Comparison of ENCODE assay signal across 17 cellular contexts in the genomic region with DNA sequence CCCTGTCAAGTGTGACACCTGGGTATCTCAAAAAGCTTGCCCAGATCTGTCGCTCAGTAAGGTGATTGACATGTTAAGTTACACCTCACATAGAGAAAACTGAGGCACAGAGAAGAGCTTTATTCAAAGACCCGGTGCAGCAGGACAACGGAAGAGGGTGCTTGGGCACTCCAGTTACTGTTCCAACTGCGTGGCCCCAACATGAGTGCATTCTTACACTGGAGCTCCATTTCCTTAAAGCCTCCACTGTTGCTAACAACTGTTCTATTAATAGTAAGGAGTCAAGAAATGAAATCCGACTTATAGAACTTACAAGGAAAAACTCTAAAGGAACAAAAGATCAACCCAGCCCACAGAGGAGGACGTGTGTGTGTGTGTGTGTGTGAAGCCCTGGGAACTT. TPM values are rescaled to one million over a fixed set of nuclear protein-coding genes. Genes with fewer than 3 reads are reported as not detected.
A peak's percentile ranks its signal among the peaks of the same experiment; 100 is the strongest.
DNase-seq lines count a peak whose midpoint lies in the region; ATAC-seq and TF ChIP-seq lines count a peak whose summit lies in the region.
"Had no signal": no experiment of that assay in that cellular context is flagged by ENCODE, and none has a peak within 500 bp of the region (broad histone marks: within the 10 kb centered on the region; RNA-seq: fewer than 3 reads in every experiment).

No MANE protein-coding gene starts in this region.

- H3K36me3 Mint-ChIP-seq in chondrocyte (ENCODE audit: low read depth) = peaks cover 14% of the 10 kb centered on the region
- H3K36me3 Mint-ChIP-seq in CD4-positive, alpha-beta memory T cell = no peaks in the 10 kb centered on the region
- H3K36me3 Mint-ChIP-seq: CD8-positive, alpha-beta memory T cell had no signal

- H2AFZ ChIP-seq in mesenchymal stem cell (ENCODE audit: low read depth, low read length) = no peak overlapping the region

- H3K4me1 ChIP-seq in mesenchymal stem cell (ENCODE audit: control insufficient read depth, insufficient read depth, low read depth, low read length) = peaks cover 4% of the 10 kb centered on the region
- H3K4me1 ChIP-seq in CD4-positive, alpha-beta memory T cell (ENCODE audit: insufficient read depth, low read length) = no peaks in the 10 kb centered on the region

- CTCF ChIA-PET in CD4-positive, alpha-beta memory T cell (lab: Charles Lee; ENCODE audit: partially characterized antibody) = no interaction called here

- H3K4me1 Mint-ChIP-seq in chondrocyte (ENCODE audit: low read depth) = peaks cover 41% of the 10 kb centered on the region
- H3K4me1 Mint-ChIP-seq in CD4-positive, alpha-beta memory T cell = no peaks in the 10 kb centered on the region
- H3K4me1 Mint-ChIP-seq: B cell; CD8-positive, alpha-beta memory T cell had no signal

- no peak overlapping the region for H4K91ac ChIP-seq in mesenchymal stem cell (ENCODE audit: low read length)

- intact Hi-C loops in CD4-positive, alpha-beta memory T cell (cut with micrococcal nuclease) = no loop called here

- POLR2A ChIA-PET in CD4-positive, alpha-beta memory T cell (lab: Charles Lee; ENCODE audit: partially characterized antibody) = no interaction called here

- H2BK15ac ChIP-seq in mesenchymal stem cell (ENCODE audit: low read depth, poor library complexity, severe bottlenecking) = no peak overlapping the region

- H3K27ac Mint-ChIP-seq in chondrocyte (ENCODE audit: unreplicated experiment) = peak overlapping the region; percentile 70
- no peak overlapping the region for H3K27ac Mint-ChIP-seq in CD4-positive, alpha-beta memory T cell
- H3K27ac Mint-ChIP-seq: B cell; CD8-positive, alpha-beta memory T cell; H9 had no signal

- no peaks in the 10 kb centered on the region for H3K27me3 Mint-ChIP-seq in chondrocyte (ENCODE audit: low read depth)
- peaks cover 5 to 11% of the 10 kb centered on the region in 2 donors for H3K27me3 Mint-ChIP-seq in CD4-positive, alpha-beta memory T cell
- H3K27me3 Mint-ChIP-seq: B cell had no signal

- H3K9me3 ChIP-seq in mesenchymal stem cell (ENCODE audit: control insufficient read depth, low read length) = no peaks in the 10 kb centered on the region
- H3K9me3 ChIP-seq in CD4-positive, alpha-beta memory T cell (ENCODE audit: control insufficient read depth in 1 of 2, low read length in 2 of 2) = no peaks in the 10 kb centered on the region
- H3K9me3 ChIP-seq: BLaER1 treated with 17β-estradiol and CSF1 and Interleukin-3, amounts not matched to agents 10 nM and 100 nM had no signal

- peaks cover 3% of the 10 kb centered on the region for H3K9me3 Mint-ChIP-seq in chondrocyte (ENCODE audit: low read depth)
- H3K9me3 Mint-ChIP-seq in CD4-positive, alpha-beta memory T cell = no peaks in the 10 kb centered on the region
- H3K9me3 Mint-ChIP-seq: CD8-positive, alpha-beta memory T cell had no signal

- H3K27ac ChIP-seq in mesenchymal stem cell (ENCODE audit: low read length, poor library complexity, severe bottlenecking) = peak overlapping the region; percentile 67
- H3K27ac ChIP-seq in CD4-positive, alpha-beta memory T cell (ENCODE audit: low read depth, low read length) = no peak overlapping the region
- H3K27ac ChIP-seq: BLaER1 treated with 17β-estradiol and CSF1 and Interleukin-3, amounts not matched to agents 10 nM and 100 nM had no signal

- peaks cover 0 to 30% of the 10 kb centered on the region in 2 experiments for H3K27me3 ChIP-seq in mesenchymal stem cell (ENCODE audit: control insufficient read depth in 1 of 2, insufficient read depth in 1 of 2, low read length in 2 of 2)
- H3K27me3 ChIP-seq in CD4-positive, alpha-beta memory T cell (ENCODE audit: insufficient read depth, low read length) = no peaks in the 10 kb centered on the region
- H3K27me3 ChIP-seq: BLaER1 treated with 17β-estradiol and CSF1 and Interleukin-3, amounts not matched to agents 10 nM and 100 nM had no signal

- H2BK5ac ChIP-seq in mesenchymal stem cell (ENCODE audit: low read depth, low read length, poor library complexity, severe bottlenecking) = no peak overlapping the region

- H3K4ac ChIP-seq in mesenchymal stem cell (ENCODE audit: low read depth in 1 of 2, low read length in 2 of 2) = no peak overlapping the region

- peak overlapping the region; percentile 94 for H2AK5ac ChIP-seq in mesenchymal stem cell (ENCODE audit: low read length, severe bottlenecking)

- H3K36me3 ChIP-seq in mesenchymal stem cell (ENCODE audit: control insufficient read depth in 1 of 2, insufficient read depth in 2 of 2, low read depth in 1 of 2, low read length in 2 of 2) = peaks cover 0 to 10% of the 10 kb centered on the region in 2 experiments
- H3K36me3 ChIP-seq in CD4-positive, alpha-beta memory T cell (ENCODE audit: insufficient read depth, low read length) = no peaks in the 10 kb centered on the region

- no peak overlapping the region for H3K4me3 ChIP-seq in mesenchymal stem cell (ENCODE audit: insufficient read depth in 1 of 2, low read depth in 1 of 2, low read length in 2 of 2)
- H3K4me3 ChIP-seq in CD4-positive, alpha-beta memory T cell (ENCODE audit: low read length in 2 of 2) = no peak overlapping the region
- H3K4me3 ChIP-seq: BLaER1 treated with 17β-estradiol and CSF1 and Interleukin-3, amounts not matched to agents 10 nM and 100 nM; GM12878 had no signal

- no peak overlapping the region for H3K4me3 Mint-ChIP-seq in chondrocyte (ENCODE audit: unreplicated experiment)
- no peak overlapping the region for H3K4me3 Mint-ChIP-seq in CD4-positive, alpha-beta memory T cell
- H3K4me3 Mint-ChIP-seq: B cell; CD8-positive, alpha-beta memory T cell; H9 had no signal

- H3K18ac ChIP-seq in mesenchymal stem cell (ENCODE audit: low read depth in 1 of 2, low read length in 2 of 2) = no peak overlapping the region

- TF ChIP-seq CTCF in chondrocyte (IDR thresholded peaks at IDR 0.05) = no peak

- H3K14ac ChIP-seq in mesenchymal stem cell (ENCODE audit: low read length in 2 of 2) = no peak overlapping the region

- no peak overlapping the region for H2BK120ac ChIP-seq in mesenchymal stem cell (ENCODE audit: low read depth, low read length)

- ATAC-seq in GM21825 (IDR thresholded peaks at IDR 0.05; ENCODE audit: unreplicated experiment) = no peak
- ATAC-seq: GM12878, HepG2 had no signal

- no peak overlapping the region for H2BK12ac ChIP-seq in mesenchymal stem cell (ENCODE audit: low read length in 2 of 2)

- H3K4me2 ChIP-seq in mesenchymal stem cell (ENCODE audit: low read length, poor library complexity, severe bottlenecking) = no peak overlapping the region

- WGBS in mesenchymal stem cell = 98% methylated on average over 5 of the region's 6 CpGs

- H3K79me1 ChIP-seq in mesenchymal stem cell (replicated peaks; ENCODE audit: low read length, poor library complexity, severe bottlenecking) = no peaks in the 10 kb centered on the region

- no peak overlapping the region for H4K8ac ChIP-seq in mesenchymal stem cell (ENCODE audit: low read length)

- H3K23ac ChIP-seq in mesenchymal stem cell (ENCODE audit: low read length in 2 of 2) = no peak overlapping the region

- H3K9ac ChIP-seq in mesenchymal stem cell (ENCODE audit: low read length) = no peak overlapping the region
- H3K9ac ChIP-seq: BLaER1 treated with 17β-estradiol and CSF1 and Interleukin-3, amounts not matched to agents 10 nM and 100 nM had no signal

- DNase-seq in chondrocyte (ENCODE audit: low spot score) (no peak), mesenchymal stem cell (no peak), putamen (ENCODE audit: low spot score) (peak; percentile 42), cerebellum (ENCODE audit: low spot score) (no peak)
- no peak for DNase-seq in NK-92 treated with Interleukin-12 subunit alpha and Interleukin-12 subunit beta, amount 100 ng/mL, for 24 hours (lab: John Stamatoyannopoulos, UW)
- no peak for DNase-seq in CD4-positive, alpha-beta memory T cell
- DNase-seq: CD8-positive, alpha-beta memory T cell; COR-L47; DMS 273 treated with DMSO at 0.1 percent for 48 hours; DMS53; DND-41; H9 had no signal

RNA-seq across cellular contexts. Expression of gene REV1, which starts 54.8 kb away (rescaled TPM):
- total RNA-seq in chondrocyte = 24.4 to 32.8 TPM (median 25.0 TPM) in 3 replicates
- 19.2 TPM for polyA plus RNA-seq in mesenchymal stem cell (2013, experiment 1 of 2)
- polyA plus RNA-seq in mesenchymal stem cell (2013, experiment 2 of 2) = 19.1 TPM
- 10 to 100 TPM; 60.1 to 62.0 TPM for total RNA-seq in CD4-positive, alpha-beta memory T cell
- polyA plus RNA-seq in CD4-positive, alpha-beta memory T cell = 10 to 100 TPM; 17.0 to 22.3 TPM
- total RNA-seq in cerebellum = 99.2 TPM
